16 cellular contexts compared by ENCODE assay signal in the genomic region with DNA sequence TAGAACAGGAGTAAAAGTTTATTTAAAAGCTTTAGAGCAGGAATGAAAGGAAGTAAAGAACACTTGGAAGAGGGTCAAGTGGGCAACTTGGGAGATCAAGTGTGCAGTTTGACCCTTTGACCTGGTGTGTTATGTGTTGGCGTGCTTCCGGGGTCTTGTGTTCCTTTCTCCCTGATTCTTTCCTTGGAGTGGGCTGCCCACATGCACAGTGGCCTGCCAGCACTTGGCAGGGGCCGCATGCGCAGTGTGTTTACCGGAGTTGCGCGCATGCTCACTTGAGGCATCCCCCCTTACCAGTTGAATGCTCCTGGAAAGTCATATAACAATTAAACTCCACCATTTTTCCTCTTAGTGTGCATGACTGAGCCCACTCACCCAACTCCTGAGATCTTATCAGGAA.
DNase-seq lines count a peak whose midpoint lies in the region; ATAC-seq and TF ChIP-seq lines count a peak whose summit lies in the region.
"Had no signal": no experiment of that assay in that cellular context is flagged by ENCODE, and none has a peak within 500 bp of the region (broad histone marks: within the 10 kb centered on the region; RNA-seq: fewer than 3 reads in every experiment).

No MANE protein-coding gene starts in this region.

- H3K36me3 Mint-ChIP-seq in neural crest cell (ENCODE audit: low read depth), result peaks cover 4% of the 10 kb centered on the region

- intact Hi-C loops in esophagus muscularis mucosa (cut with DNase I) (no loop called here), left lung (cut with DNase I) (no loop called here), heart right ventricle (cut with DNase I) (no loop called here)

- H3K4me1 Mint-ChIP-seq in neural crest cell, result peaks cover 14% of the 10 kb centered on the region
- H3K4me1 Mint-ChIP-seq: CD4-positive, alpha-beta memory T cell had no signal

- H3K4me3 ChIP-seq in esophagus muscularis mucosa, result no peak overlapping the region
- H3K4me3 ChIP-seq in left lung, result no peak overlapping the region
- H3K4me3 ChIP-seq in heart right ventricle, result no peak overlapping the region
- H3K4me3 ChIP-seq: GM23338, HAP-1 had no signal

- H3K27ac Mint-ChIP-seq in neural crest cell (ENCODE audit: unreplicated experiment), result peak overlapping the region; percentile 45
- H3K27ac Mint-ChIP-seq: CD4-positive, alpha-beta memory T cell; HFFc6 had no signal

- TF ChIP-seq CTCF in esophagus muscularis mucosa (IDR thresholded peaks at IDR 0.05), result no peak
- TF ChIP-seq CTCF in left lung (IDR thresholded peaks at IDR 0.05), result no peak
- no peak for TF ChIP-seq CTCF in neural crest cell (conservative IDR thresholded peaks at IDR 0.05)
- TF ChIP-seq CTCF in heart right ventricle (IDR thresholded peaks at IDR 0.05), result no peak

- no peaks in the 10 kb centered on the region for H3K27me3 ChIP-seq in esophagus muscularis mucosa
- no peaks in the 10 kb centered on the region for H3K27me3 ChIP-seq in left lung
- no peaks in the 10 kb centered on the region for H3K27me3 ChIP-seq in heart right ventricle

- H3K9me3 Mint-ChIP-seq in neural crest cell, result peaks cover 3% of the 10 kb centered on the region
- H3K9me3 Mint-ChIP-seq: CD4-positive, alpha-beta memory T cell; GM23338; HFFc6 had no signal

- H3K36me3 ChIP-seq in esophagus muscularis mucosa, result no peaks in the 10 kb centered on the region
- no peaks in the 10 kb centered on the region for H3K36me3 ChIP-seq in left lung
- H3K36me3 ChIP-seq in heart right ventricle, result no peaks in the 10 kb centered on the region
- H3K36me3 ChIP-seq: HAP-1 had no signal

- 91% methylated on average over 7 of the region's 7 CpGs for WGBS in esophagus muscularis mucosa
- 93% methylated on average over 7 of the region's 7 CpGs for WGBS in heart right ventricle, 2 donors

- no peak for TF ChIP-seq EP300 in esophagus muscularis mucosa (IDR thresholded peaks at IDR 0.05)

- ATAC-seq in left lung (peak; percentile 47), heart right ventricle (no peak)
- ATAC-seq: GM23338 had no signal

- H3K27me3 Mint-ChIP-seq in neural crest cell (ENCODE audit: low read depth), result peaks cover 4% of the 10 kb centered on the region
- H3K27me3 Mint-ChIP-seq: CD4-positive, alpha-beta memory T cell had no signal

- DNase-seq in esophagus muscularis mucosa (ENCODE audit: extremely low spot score), result peak; percentile 80
- DNase-seq in left lung, result peak in 1 of 2 donors; percentile 35
- DNase-seq in neural crest cell (ENCODE audit: low read depth, low spot score), result no peak
- no peak for DNase-seq in NCI-H526 treated with DMSO at 0.1 percent for 48 hours (lab: John Stamatoyannopoulos, UW)
- DNase-seq in inferior parietal cortex (ENCODE audit: extremely low spot score), result no peak
- DNase-seq in heart right ventricle, result no peak
- DNase-seq: C1 segment of cervical spinal cord; Calu3; CD4-positive, alpha-beta memory T cell; COR-L47; DMS53; DMS79 treated with DMSO at 0.1 percent for 48 hours; GF-D8; HFFc6 had no signal

- no peak overlapping the region for H3K27ac ChIP-seq in esophagus muscularis mucosa (replicated peaks in 1 of 4)
- H3K27ac ChIP-seq in left lung, result no peak overlapping the region
- H3K27ac ChIP-seq in heart right ventricle, result no peak overlapping the region

- H3K4me3 Mint-ChIP-seq in neural crest cell, result no peak overlapping the region
- H3K4me3 Mint-ChIP-seq: CD4-positive, alpha-beta memory T cell; GM23338; HFFc6 had no signal

- H3K4me1 ChIP-seq in esophagus muscularis mucosa (peaks cover 0 to 19% (median 17%) of the 10 kb centered on the region in 4 donors), left lung (no peaks in the 10 kb centered on the region), heart right ventricle (peaks cover 0 to 11% (median 0%) of the 10 kb centered on the region in 9 donors)

- no peak for TF ChIP-seq POLR2A in esophagus muscularis mucosa (IDR thresholded peaks at IDR 0.05; ENCODE audit: low read depth)

- H3K9me3 ChIP-seq in esophagus muscularis mucosa (no peaks in the 10 kb centered on the region), left lung (no peaks in the 10 kb centered on the region), heart right ventricle (no peaks in the 10 kb centered on the region)
- H3K9me3 ChIP-seq: HAP-1 had no signal
